In the genomic region with DNA sequence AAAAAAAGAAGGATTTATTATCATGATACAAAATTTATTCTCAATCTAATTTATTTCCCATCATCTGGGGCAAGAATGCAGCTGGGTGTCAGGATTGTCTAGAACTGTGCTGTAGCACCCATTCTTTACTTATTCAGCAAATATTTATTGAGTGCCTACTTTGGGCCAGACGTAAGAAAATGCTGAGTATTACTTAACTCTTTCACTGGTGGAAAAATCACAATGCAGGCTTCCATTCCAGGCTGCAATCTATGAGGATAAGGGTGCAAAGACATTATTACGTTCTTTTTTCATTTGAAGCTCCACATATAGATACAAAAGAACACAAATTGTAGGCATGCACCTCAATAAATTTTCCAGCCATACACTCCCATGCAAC, we compare ENCODE assay signal across 22 cellular contexts.
"Had no signal": no experiment of that assay in that cellular context is flagged by ENCODE, and none has a peak within 500 bp of the region (broad histone marks: within the 10 kb centered on the region; RNA-seq: fewer than 3 reads in every experiment).

No MANE protein-coding gene starts in this region.

- H3K27ac ChIP-seq: KMS-11, SJCRH30 had no signal

- H3K27me3 ChIP-seq: SJCRH30 had no signal

- H3K4me2 ChIP-seq: KMS-11 had no signal

- FAIRE-seq: RCC 7860 had no signal

- H3K4me3 ChIP-seq: SJCRH30 had no signal

- H3K9me3 ChIP-seq: SJCRH30 had no signal

- H3K36me3 ChIP-seq: SJCRH30 had no signal

- ATAC-seq: Right ventricle myocardium inferior, SK-N-SH treated with all-trans-retinoic acid at 6 μM for 48 hours had no signal

- DNase-seq: Kasumi-1, MV-4-11, NCI-H1048, NCI-H1105, NCI-H1417 treated with DMSO at 0.1 percent for 48 hours, NCI-H146, NCI-H1694 treated with DMSO at 0.1 percent for 48 hours, NCI-H1930, NCI-H2081, NCI-H2107, NCI-H2227 treated with DMSO at 0.1 percent for 48 hours, NCI-H446, NCI-H510A, NCI-H524 treated with DMSO at 0.1 percent for 48 hours, NCI-H774, RPMI8226, SHP77 treated with DMSO at 0.1 percent for 48 hours, SJCRH30 had no signal

- H3K9ac ChIP-seq: KMS-11 had no signal
